Comparison of ENCODE assay signal across 27 cellular contexts in genomic region chr12:89210277-89210676, GRCh38.
DNase-seq lines count a peak whose midpoint lies in the region; ATAC-seq and TF ChIP-seq lines count a peak whose summit lies in the region.
"Had no signal": no experiment of that assay in that cellular context is flagged by ENCODE, and none has a peak within 500 bp of the region (broad histone marks: within the 10 kb centered on the region; RNA-seq: fewer than 3 reads in every experiment).

No MANE protein-coding gene starts in this region.

- peaks cover 27% of the 10 kb centered on the region for H3K4me1 Mint-ChIP-seq in activated CD8-positive, alpha-beta memory T cell treated with anti-CD3 and anti-CD28 coated beads, Interleukin-2, amount 10 ng/mL, durations not matched to agents 7 days and 5 days

- no peaks in the 10 kb centered on the region for H4K20me1 ChIP-seq in osteoblast (ENCODE audit: insufficient read depth, low read length)

- no peak for DNase-seq in activated CD8-positive, alpha-beta memory T cell treated with anti-CD3 and anti-CD28 coated beads, Interleukin-2, amount 10 ng/mL, durations not matched to agents 7 days and 5 days
- no peak for DNase-seq in activated CD8-positive, alpha-beta memory T cell treated with anti-CD3 and anti-CD28 coated beads, Interleukin-2, amount 50 U/mL, for 48 hours
- DNase-seq in NCI-H69 (lab: John Stamatoyannopoulos, UW): peak; percentile 6
- DNase-seq in osteoblast (ENCODE audit: insufficient read length, low spot score, missing footprints): no peak
- no peak for DNase-seq in HK-2 (ENCODE audit: unreplicated experiment)
- no peak for DNase-seq in ovary
- no peak for DNase-seq in hypothalamus (lab: John Stamatoyannopoulos, UW)
- DNase-seq: ACHN; activated CD4-positive, CD25-positive, alpha-beta regulatory T cell treated with anti-CD3 and anti-CD28 coated beads, Interleukin-2, amount 50 U/mL, for 72 hours; activated effector memory CD4-positive, alpha-beta T cell treated with Interleukin-2 at 50 U/mL for 16 hours; adrenal gland; dermis blood vessel endothelial cell; hippocampal formation; kidney glomerular epithelial cell; naive thymus-derived CD4-positive, alpha-beta T cell; NCI-H187 treated with DMSO at 0.1 percent for 48 hours; NCI-H446 treated with DMSO at 0.1 percent for 48 hours; stimulated activated CD4-positive, alpha-beta T cell treated with anti-CD3 and anti-CD28 coated beads, Interleukin-2, amount 100 ng/mL, for 24 hours; substantia nigra; T1000 had no signal

- H3K27ac ChIP-seq in osteoblast (ENCODE audit: low read depth, low read length) (no peak overlapping the region), ovary (no peak overlapping the region)
- H3K27ac ChIP-seq: adrenal gland, C4-2B, cardiac muscle cell, vagina had no signal

- peaks cover 25% of the 10 kb centered on the region for H3K4me1 ChIP-seq in osteoblast (ENCODE audit: insufficient read depth, low read length)
- H3K4me1 ChIP-seq in ovary (ENCODE audit: insufficient read depth): no peaks in the 10 kb centered on the region
- H3K4me1 ChIP-seq: adrenal gland had no signal

- intact Hi-C loops in ovary (cut with DNase I): no loop called here

- no peak for TF ChIP-seq POLR2A in ovary (IDR thresholded peaks at IDR 0.05)

- no peaks in the 10 kb centered on the region for H3K36me3 ChIP-seq in osteoblast (ENCODE audit: insufficient read depth, low read length)
- no peaks in the 10 kb centered on the region for H3K36me3 ChIP-seq in ovary
- H3K36me3 ChIP-seq: adrenal gland, cardiac muscle cell, vagina had no signal

- H3K4me3 ChIP-seq in osteoblast (ENCODE audit: insufficient read depth, low read length) (no peak overlapping the region), ovary (no peak overlapping the region)
- H3K4me3 ChIP-seq: adrenal gland, cardiac muscle cell, vagina had no signal

- no peaks in the 10 kb centered on the region for H3K9me3 Mint-ChIP-seq in activated CD8-positive, alpha-beta memory T cell treated with anti-CD3 and anti-CD28 coated beads, Interleukin-2, amount 10 ng/mL, durations not matched to agents 7 days and 5 days (ENCODE audit: low read depth)
- H3K9me3 Mint-ChIP-seq: memory B cell had no signal

- peak; percentile 39 for ATAC-seq in activated CD8-positive, alpha-beta memory T cell treated with anti-CD3 and anti-CD28 coated beads, Interleukin-2, amount 10 ng/mL, durations not matched to agents 7 days and 5 days
- ATAC-seq in HG02571 (IDR thresholded peaks at IDR 0.05; ENCODE audit: unreplicated experiment): peak; percentile 54
- ATAC-seq: naive thymus-derived CD4-positive, alpha-beta T cell; SK-N-SH treated with all-trans-retinoic acid at 6 μM for 48 hours had no signal

- H3K36me3 Mint-ChIP-seq in activated CD8-positive, alpha-beta memory T cell treated with anti-CD3 and anti-CD28 coated beads, Interleukin-2, amount 10 ng/mL, durations not matched to agents 7 days and 5 days: peaks cover 6% of the 10 kb centered on the region
- H3K36me3 Mint-ChIP-seq: memory B cell had no signal

- H3K9me3 ChIP-seq in osteoblast (ENCODE audit: low read depth, low read length) (no peaks in the 10 kb centered on the region), ovary (no peaks in the 10 kb centered on the region)
- H3K9me3 ChIP-seq: adrenal gland, vagina had no signal

- no peaks in the 10 kb centered on the region for H3K27me3 Mint-ChIP-seq in activated CD8-positive, alpha-beta memory T cell treated with anti-CD3 and anti-CD28 coated beads, Interleukin-2, amount 10 ng/mL, durations not matched to agents 7 days and 5 days
- H3K27me3 Mint-ChIP-seq: memory B cell; naive thymus-derived CD4-positive, alpha-beta T cell; progenitor cell of endocrine pancreas had no signal

- no peak for TF ChIP-seq EP300 in ovary (IDR thresholded peaks at IDR 0.05)

- no peak overlapping the region for H3K27ac Mint-ChIP-seq in activated CD8-positive, alpha-beta memory T cell treated with anti-CD3 and anti-CD28 coated beads, Interleukin-2, amount 10 ng/mL, durations not matched to agents 7 days and 5 days
- H3K27ac Mint-ChIP-seq: memory B cell; naive thymus-derived CD4-positive, alpha-beta T cell; progenitor cell of endocrine pancreas had no signal

- TF ChIP-seq CTCF in osteoblast (IDR thresholded peaks at IDR 0.05; ENCODE audit: extremely low read depth, low read depth, low read length) (no peak), ovary (IDR thresholded peaks at IDR 0.05) (no peak)

- CTCF ChIA-PET in activated CD8-positive, alpha-beta memory T cell treated with anti-CD3 and anti-CD28 coated beads, Interleukin-2, amount 10 ng/mL, durations not matched to agents 7 days and 5 days (lab: Charles Lee): no interaction called here

- H3K4me2 ChIP-seq in osteoblast (ENCODE audit: insufficient read depth, low read length): no peak overlapping the region

- H3K79me2 ChIP-seq in osteoblast (ENCODE audit: insufficient read depth, low read length): no peaks in the 10 kb centered on the region

- 83 to 85% (median 84%) methylated on average over 2 of the region's 2 CpGs for WGBS in ovary, 3 donors

- peak overlapping the region; percentile 39 for H2AFZ ChIP-seq in osteoblast (ENCODE audit: low read length)

- no peak overlapping the region for H3K4me3 Mint-ChIP-seq in activated CD8-positive, alpha-beta memory T cell treated with anti-CD3 and anti-CD28 coated beads, Interleukin-2, amount 10 ng/mL, durations not matched to agents 7 days and 5 days
- H3K4me3 Mint-ChIP-seq: memory B cell; naive thymus-derived CD4-positive, alpha-beta T cell had no signal

- H3K27me3 ChIP-seq in osteoblast (ENCODE audit: insufficient read depth, low read length) (no peaks in the 10 kb centered on the region), ovary (no peaks in the 10 kb centered on the region)
- H3K27me3 ChIP-seq: adrenal gland, cardiac muscle cell, vagina had no signal
